ENCODE assay signal across 1 cellular context in genomic region chr11:76339217-76339616, GRCh38.
TF ChIP-seq lines count a peak whose summit lies in the region.

No MANE protein-coding gene starts in this region.

TF ChIP-seq in WTC11, 78 proteins besides CTCF, POLR2A, EP300 and RAD21 (continued from another document):
- TF ChIP-seq ZNF281 (CRISPR knock-in tag; IDR thresholded peaks at IDR 0.05) (no peak), ZNF138 (CRISPR knock-in tag; conservative IDR thresholded peaks at IDR 0.05) (no peak), E2F1 (CRISPR knock-in tag; IDR thresholded peaks at IDR 0.05) (no peak), ZNF416 (CRISPR knock-in tag; IDR thresholded peaks at IDR 0.05) (no peak), PRRX2 (CRISPR knock-in tag; IDR thresholded peaks at IDR 0.05) (no peak)
